ENCODE assay signal across 27 cellular contexts in genomic region chr3:32153414-32154016, GRCh38.
"Had no signal": no experiment of that assay in that cellular context is flagged by ENCODE, and none has a peak within 500 bp of the region (broad histone marks: within the 10 kb centered on the region; RNA-seq: fewer than 3 reads in every experiment).

No MANE protein-coding gene starts in this region.

- H3K27ac Mint-ChIP-seq: dendritic cell treated with granulocyte-macrophage colony-stimulating factor and Interleukin-4, amounts not matched to agents 40 ng/mL and 50 ng/mL, for 4 days; mesothelial cell of epicardium; natural killer cell treated with Interleukin-12 subunit alpha and Interleukin-12 subunit beta and Interleukin-15 and Interleukin-18, amount 100 ng/mL, for 72 hours; stimulated activated memory B cell treated with anti-CD40 and anti-IgM and Interleukin-4, amounts not matched to agents 10 μg/mL and 1 μg/mL and 100 μg/mL, for 72 hours had no signal

- H3K4me1 Mint-ChIP-seq: naive B cell; stimulated activated memory B cell treated with anti-CD40 and anti-IgM and Interleukin-4, amounts not matched to agents 10 μg/mL and 1 μg/mL and 100 μg/mL, for 72 hours had no signal

- H3K4me1 ChIP-seq: colonic mucosa, esophagus muscularis mucosa, foreskin keratinocyte, gastroesophageal sphincter, pancreas, right atrium auricular region, tibial nerve, vagina had no signal

- DNase-seq: colonic mucosa; effector CD8-positive, alpha-beta T cell; foreskin keratinocyte; heart left ventricle; kidney; mucosa of descending colon; naive B cell; pancreas; stimulated activated CD4-positive, alpha-beta T cell treated with anti-CD3 and anti-CD28 coated beads, Interleukin-2, amount 100 ng/mL, for 24 hours; stimulated activated CD4-positive, alpha-beta T cell treated with anti-CD3 and anti-CD28 coated beads, Interleukin-4, amount 100 ng/mL, for 4 hours; stimulated activated naive CD8-positive, alpha-beta T cell treated with anti-CD3 and anti-CD28 coated beads, Interleukin-15, Interleukin-2, amounts not matched to agents 100 U/mL and 50 U/mL, for 24 hours; substantia nigra had no signal

- H3K4me3 ChIP-seq: colonic mucosa, esophagus muscularis mucosa, gastroesophageal sphincter, heart left ventricle, hepatocyte, lung, mucosa of descending colon, pancreas, right atrium auricular region, smooth muscle cell, thoracic aorta, tibial nerve, vagina had no signal

- H3K9me3 ChIP-seq: colonic mucosa, esophagus muscularis mucosa, gastroesophageal sphincter, heart left ventricle, mucosa of descending colon, neutrophil, pancreas, right atrium auricular region, thoracic aorta, tibial nerve, vagina had no signal

- H3K4me3 Mint-ChIP-seq: dendritic cell treated with granulocyte-macrophage colony-stimulating factor and Interleukin-4, amounts not matched to agents 40 ng/mL and 50 ng/mL, for 4 days; mesothelial cell of epicardium; naive B cell; natural killer cell treated with Interleukin-12 subunit alpha and Interleukin-12 subunit beta and Interleukin-15 and Interleukin-18, amount 100 ng/mL, for 72 hours; neural crest cell; stimulated activated memory B cell treated with anti-CD40 and anti-IgM and Interleukin-4, amounts not matched to agents 10 μg/mL and 1 μg/mL and 100 μg/mL, for 72 hours had no signal

- H2AFZ ChIP-seq: hepatocyte had no signal

- H3K79me2 ChIP-seq: hepatocyte had no signal

- H3K27me3 Mint-ChIP-seq: dendritic cell treated with granulocyte-macrophage colony-stimulating factor and Interleukin-4, amounts not matched to agents 40 ng/mL and 50 ng/mL, for 4 days; naive B cell; natural killer cell treated with Interleukin-12 subunit alpha and Interleukin-12 subunit beta and Interleukin-15 and Interleukin-18, amount 100 ng/mL, for 72 hours; stimulated activated memory B cell treated with anti-CD40 and anti-IgM and Interleukin-4, amounts not matched to agents 10 μg/mL and 1 μg/mL and 100 μg/mL, for 72 hours had no signal

- H3K36me3 ChIP-seq: colonic mucosa, neutrophil had no signal

- ATAC-seq: foreskin keratinocyte; gastroesophageal sphincter; mucosa of descending colon; natural killer cell treated with Interleukin-12 subunit alpha and Interleukin-12 subunit beta and Interleukin-15 and Interleukin-18, amount 100 ng/mL, for 72 hours; stimulated activated memory B cell treated with anti-CD40 and anti-IgM and Interleukin-4, amounts not matched to agents 10 μg/mL and 1 μg/mL and 100 μg/mL, for 72 hours; stimulated activated naive CD8-positive, alpha-beta T cell treated with anti-CD3 and anti-CD28 coated beads, Interleukin-15, Interleukin-2, amounts not matched to agents 100 U/mL and 50 U/mL, for 24 hours had no signal

- H3K4me2 ChIP-seq: hepatocyte, smooth muscle cell had no signal

- H3K27me3 ChIP-seq: colonic mucosa, esophagus muscularis mucosa, foreskin keratinocyte, gastroesophageal sphincter, heart left ventricle, hepatocyte, neutrophil, pancreas, right atrium auricular region, tibial nerve, vagina had no signal

- H3K27ac ChIP-seq: colonic mucosa, esophagus muscularis mucosa, foreskin keratinocyte, gastroesophageal sphincter, heart left ventricle, hepatocyte, neutrophil, pancreas, right atrium auricular region, thoracic aorta, tibial nerve, vagina had no signal
